Comparison of ENCODE assay signal across 12 cellular contexts in the genomic region with DNA sequence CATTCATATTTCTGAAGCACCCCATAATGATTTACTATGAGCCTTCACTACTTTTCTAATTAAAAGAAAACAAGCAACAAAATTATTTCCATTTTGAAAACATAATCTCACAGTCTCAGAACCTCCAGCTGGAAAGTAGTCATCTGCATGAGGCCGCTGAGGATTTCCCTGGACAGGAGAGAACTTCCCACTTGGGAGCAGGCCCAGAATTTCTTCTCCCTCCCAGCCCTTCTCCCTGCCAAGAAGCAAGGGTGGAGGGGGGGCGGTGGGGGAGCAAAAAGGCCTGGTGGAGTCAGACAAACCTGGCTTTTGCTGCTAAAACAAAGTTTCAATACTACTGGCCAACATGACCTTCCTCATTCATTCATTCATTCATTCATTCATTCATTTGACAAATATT.
DNase-seq lines count a peak whose midpoint lies in the region; ATAC-seq and TF ChIP-seq lines count a peak whose summit lies in the region.
"Had no signal": no experiment of that assay in that cellular context is flagged by ENCODE, and none has a peak within 500 bp of the region (broad histone marks: within the 10 kb centered on the region; RNA-seq: fewer than 3 reads in every experiment).

No MANE protein-coding gene starts in this region.

- peaks cover 12% of the 10 kb centered on the region; the same call in 1 of the 2 replicates for H3F3A ChIP-seq in PC-9 (ENCODE audit: insufficient read depth, low read depth)

- no peak overlapping the region for H3K4me2 ChIP-seq in PC-9

- no peak overlapping the region for H3K4me3 Mint-ChIP-seq in type B pancreatic cell
- H3K4me3 Mint-ChIP-seq: brain had no signal

- no peaks in the 10 kb centered on the region for H3K9me2 ChIP-seq in PC-9 (ENCODE audit: insufficient read depth)

- no peak for TF ChIP-seq POLR2A in esophagus muscularis mucosa (IDR thresholded peaks at IDR 0.05; ENCODE audit: low read depth)

- H3K27ac Mint-ChIP-seq in type B pancreatic cell: no peak overlapping the region

- no peak overlapping the region for H2AFZ ChIP-seq in PC-9

- no peaks in the 10 kb centered on the region for H4K20me1 ChIP-seq in PC-9 (ENCODE audit: insufficient read depth)

- no peaks in the 10 kb centered on the region for H3K27me3 Mint-ChIP-seq in type B pancreatic cell

- no peaks in the 10 kb centered on the region for H3K27me3 ChIP-seq in PC-9 (ENCODE audit: insufficient read depth, low read depth)
- H3K27me3 ChIP-seq in esophagus muscularis mucosa: no peaks in the 10 kb centered on the region

- ATAC-seq in left lobe of liver: peak; percentile 52
- no peak for ATAC-seq in HG03432 (IDR thresholded peaks at IDR 0.05; ENCODE audit: unreplicated experiment)
- ATAC-seq in GM19324 (IDR thresholded peaks at IDR 0.05; ENCODE audit: low FRiP score, unreplicated experiment): no peak

- H3K4me1 Mint-ChIP-seq in type B pancreatic cell (ENCODE audit: unreplicated experiment): peaks cover 18% of the 10 kb centered on the region

- WGBS in esophagus muscularis mucosa: 32% methylated on average over 2 of the region's 2 CpGs

- TF ChIP-seq EP300 in esophagus muscularis mucosa (IDR thresholded peaks at IDR 0.05): no peak

- H3K4me1 ChIP-seq in PC-9 (replicated peaks; ENCODE audit: insufficient read depth) (peaks cover 28% of the 10 kb centered on the region), esophagus muscularis mucosa (peaks cover 31 to 41% (median 36%) of the 10 kb centered on the region in 4 donors)

- H3K27ac ChIP-seq in PC-9 (peak overlapping the region; percentile 72; the same call in 1 of the 2 replicates), esophagus muscularis mucosa (replicated peaks in 1 of 4) (peak overlapping the region; percentile 28 to 73 (median 48))

- H3K4me3 ChIP-seq in PC-9 (no peak overlapping the region), esophagus muscularis mucosa (no peak overlapping the region)
- H3K4me3 ChIP-seq: mucosa of descending colon had no signal

- intact Hi-C loops in PC-9 (cut with micrococcal nuclease; ENCODE audit: unreplicated experiment) (loop anchor here (5.0 kb wide), 1 partner anchor 66 kb away; no protein-coding TSS in a partner anchor), esophagus muscularis mucosa (cut with DNase I) (no loop called here)

- H3K9me3 ChIP-seq in PC-9 (ENCODE audit: insufficient read depth, low read depth) (no peaks in the 10 kb centered on the region), esophagus muscularis mucosa (no peaks in the 10 kb centered on the region)
- H3K9me3 ChIP-seq: mucosa of descending colon had no signal

- H3K79me2 ChIP-seq in PC-9 (ENCODE audit: low read depth): no peaks in the 10 kb centered on the region

- POLR2A ChIA-PET in PC-9 (lab: Charles Lee; ENCODE audit: unreplicated experiment): no interaction called here

- no peaks in the 10 kb centered on the region for H3K9me3 Mint-ChIP-seq in type B pancreatic cell
- H3K9me3 Mint-ChIP-seq: brain had no signal

- DNase-seq in PC-9: no peak
- peak; percentile 60 for DNase-seq in esophagus muscularis mucosa (ENCODE audit: extremely low spot score)
- DNase-seq in left lobe of liver (ENCODE audit: low spot score): no peak
- peak; percentile 16 for DNase-seq in type B pancreatic cell (ENCODE audit: extremely low spot score, unreplicated experiment)
- no peak for DNase-seq in UCSD-AML1 (lab: John Stamatoyannopoulos, UW; ENCODE audit: unreplicated experiment)
- DNase-seq: Karpas-422, OCI-M1, T1000 had no signal

- H3K36me3 ChIP-seq in PC-9 (ENCODE audit: low read depth): no peaks in the 10 kb centered on the region
- H3K36me3 ChIP-seq in esophagus muscularis mucosa: no peaks in the 10 kb centered on the region

- H3K36me3 Mint-ChIP-seq in type B pancreatic cell: no peaks in the 10 kb centered on the region
- H3K36me3 Mint-ChIP-seq: brain had no signal

- no TSS peak for BruUV-seq in PC-9 (replicated peaks; lab: Mats Ljungman, UMichigan)

- CTCF ChIA-PET in PC-9 (lab: Charles Lee): no interaction called here

- TF ChIP-seq CTCF in PC-9 (conservative IDR thresholded peaks at IDR 0.05): no peak
- no peak for TF ChIP-seq CTCF in esophagus muscularis mucosa (IDR thresholded peaks at IDR 0.05)
- no peak for TF ChIP-seq CTCF in type B pancreatic cell (conservative IDR thresholded peaks at IDR 0.05)

Comparison
In these comparisons a context has a peak if more than half of its experiments do, and no peak if none do; other contexts are left out.
1. DNase-seq: peak in esophagus muscularis mucosa (single experiment) and type B pancreatic cell (single experiment); none in PC-9 (0 of 2), left lobe of liver (single experiment) and UCSD-AML1 (single experiment).